In the genomic region with DNA sequence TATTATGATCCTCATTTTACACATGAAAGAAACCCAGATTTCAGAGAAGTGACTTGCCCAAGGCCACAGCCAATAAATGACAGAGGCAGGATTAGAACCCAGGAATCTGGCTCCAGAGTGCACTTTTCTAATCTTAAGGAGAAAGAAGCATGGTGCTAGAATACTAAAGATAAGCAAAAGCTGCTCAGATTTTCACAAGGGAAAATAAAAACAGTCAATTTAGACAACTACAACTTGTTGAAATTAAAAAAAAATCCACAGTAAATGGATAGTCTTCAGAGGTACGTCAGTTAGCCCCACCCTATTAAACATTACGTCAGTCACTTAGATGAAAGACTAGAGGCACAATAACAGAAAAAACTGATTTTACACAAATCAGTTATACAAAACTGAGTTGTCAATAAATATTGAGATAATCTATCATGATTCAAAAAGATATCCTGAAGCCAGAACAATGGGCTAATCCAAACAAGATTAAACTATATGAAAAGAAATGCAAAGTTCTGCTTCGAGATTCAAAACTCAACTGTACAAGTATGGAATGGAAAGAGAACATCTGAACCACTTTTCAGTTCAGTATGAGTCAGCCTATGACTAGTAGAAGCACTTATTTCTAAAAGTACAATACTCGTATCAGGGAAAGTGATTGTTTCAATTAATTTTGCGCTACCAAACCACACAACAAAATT, we compare ENCODE assay signal across 9 cellular contexts. TPM values are rescaled to one million over a fixed set of nuclear protein-coding genes. Genes with fewer than 3 reads are reported as not detected.
DNase-seq lines count a peak whose midpoint lies in the region; ATAC-seq and TF ChIP-seq lines count a peak whose summit lies in the region.
"Had no signal": no experiment of that assay in that cellular context is flagged by ENCODE, and none has a peak within 500 bp of the region (broad histone marks: within the 10 kb centered on the region; RNA-seq: fewer than 3 reads in every experiment).

No MANE protein-coding gene starts in this region.

- H3K4me1 ChIP-seq in right cardiac atrium (ENCODE audit: control insufficient read depth, insufficient read depth, low read length), result peaks cover 5% of the 10 kb centered on the region

- peak overlapping the region; percentile 86 for H3K27ac ChIP-seq in right cardiac atrium (ENCODE audit: low read length)

- DNase-seq in activated CD4-positive, CD25-positive, alpha-beta regulatory T cell (lab: John Stamatoyannopoulos, UW), result no peak
- DNase-seq in activated CD8-positive, alpha-beta T cell treated with anti-CD3 and anti-CD28 coated beads for 36 hours, result no peak
- DNase-seq in right cardiac atrium (no peak), type B pancreatic cell (ENCODE audit: extremely low spot score, unreplicated experiment) (no peak), left colon (no peak)
- DNase-seq in activated CD8-positive, alpha-beta memory T cell treated with anti-CD3 and anti-CD28 coated beads, Interleukin-2, amount 50 U/mL, for 48 hours, result no peak

- no peak for TF ChIP-seq CTCF in activated CD8-positive, alpha-beta T cell treated with anti-CD3 and anti-CD28 coated beads for 36 hours (IDR thresholded peaks at IDR 0.05)
- TF ChIP-seq CTCF in type B pancreatic cell (conservative IDR thresholded peaks at IDR 0.05), result no peak

- peak overlapping the region; percentile 63 for H3K4me3 Mint-ChIP-seq in activated CD8-positive, alpha-beta T cell treated with anti-CD3 and anti-CD28 coated beads for 36 hours
- H3K4me3 Mint-ChIP-seq in type B pancreatic cell, result peak overlapping the region; percentile 6

- H3K4me1 Mint-ChIP-seq in activated CD8-positive, alpha-beta T cell treated with anti-CD3 and anti-CD28 coated beads for 36 hours (ENCODE audit: low read depth), result peaks cover 81% of the 10 kb centered on the region
- H3K4me1 Mint-ChIP-seq in type B pancreatic cell (ENCODE audit: unreplicated experiment), result peaks cover 61% of the 10 kb centered on the region

- H3K36me3 Mint-ChIP-seq in activated CD8-positive, alpha-beta T cell treated with anti-CD3 and anti-CD28 coated beads for 36 hours (ENCODE audit: low read depth), result peaks cover 16% of the 10 kb centered on the region
- H3K36me3 Mint-ChIP-seq in type B pancreatic cell, result peaks cover 3% of the 10 kb centered on the region

- H3K27me3 ChIP-seq in right cardiac atrium (ENCODE audit: control insufficient read depth, insufficient read depth), result no peaks in the 10 kb centered on the region

- H3K9me3 Mint-ChIP-seq in activated CD8-positive, alpha-beta T cell treated with anti-CD3 and anti-CD28 coated beads for 36 hours, result no peaks in the 10 kb centered on the region
- no peaks in the 10 kb centered on the region for H3K9me3 Mint-ChIP-seq in type B pancreatic cell

- WGBS in right cardiac atrium, result 29% methylated on average over 5 of the region's 5 CpGs

- peak overlapping the region; percentile 10 for H3K4me3 ChIP-seq in right cardiac atrium (ENCODE audit: low read length)

- CTCF ChIA-PET in activated CD8-positive, alpha-beta T cell treated with anti-CD3 and anti-CD28 coated beads for 36 hours (lab: Charles Lee), result interaction anchor here (1.0 to 3.6 kb wide), 4 partner anchors 8 to 13 kb away, joined by 3 to 15 read pairs (median 4); partner anchors contain the start of gene TMEM245

- peak; percentile 78 to 85 for ATAC-seq in activated CD4-positive, CD25-positive, alpha-beta regulatory T cell treated with anti-CD3 and anti-CD28 coated beads, Interleukin-2, amount 50 U/mL, for 24 hours
- ATAC-seq in HG03066 (IDR thresholded peaks at IDR 0.05; ENCODE audit: low read depth, unreplicated experiment) (peak; percentile 84), right cardiac atrium (peak in 1 of 2 donors; percentile 64), left colon (no peak)
- peak; percentile 66 for ATAC-seq in activated CD8-positive, alpha-beta T cell treated with anti-CD3 and anti-CD28 coated beads for 36 hours

- intact Hi-C loops in activated CD8-positive, alpha-beta T cell treated with anti-CD3 and anti-CD28 coated beads for 36 hours (cut with micrococcal nuclease), result loop anchor here (5.0 to 10.0 kb wide), 2 partner anchors 98 to 304 kb away; partner anchors contain the start of gene CTNNAL1
- intact Hi-C loops in right cardiac atrium (cut with DNase I) (no loop called here), left colon (cut with DNase I, micrococcal nuclease) (no loop called here)

- POLR2A ChIA-PET in activated CD8-positive, alpha-beta T cell treated with anti-CD3 and anti-CD28 coated beads for 36 hours (lab: Charles Lee), result interaction anchor here (1.2 to 1.8 kb wide), 3 partner anchors 9 to 11 kb away, joined by 5 to 12 read pairs (median 9); partner anchors contain the start of gene TMEM245

- peak overlapping the region; percentile 88 for H3K27ac Mint-ChIP-seq in activated CD8-positive, alpha-beta T cell treated with anti-CD3 and anti-CD28 coated beads for 36 hours
- H3K27ac Mint-ChIP-seq in type B pancreatic cell, result peak overlapping the region; percentile 67

- H3K27me3 Mint-ChIP-seq in activated CD8-positive, alpha-beta T cell treated with anti-CD3 and anti-CD28 coated beads for 36 hours, result no peaks in the 10 kb centered on the region
- H3K27me3 Mint-ChIP-seq in type B pancreatic cell, result no peaks in the 10 kb centered on the region

- no peaks in the 10 kb centered on the region for H3K9me3 ChIP-seq in right cardiac atrium (ENCODE audit: control insufficient read depth, low read length)

RNA-seq across cellular contexts. Expression of gene TMEM245, which starts 9.3 kb away (rescaled TPM):
- total RNA-seq in activated CD8-positive, alpha-beta T cell treated with anti-CD3 and anti-CD28 coated beads for 36 hours, result 10 to 100 TPM; 23.3 to 26.7 TPM
- total RNA-seq in right cardiac atrium (100 to 1,000 TPM in 2 of 4 donors, 10 to 100 TPM in 2; 81.4 to 136 (median 99.6) TPM), type B pancreatic cell (ENCODE audit: low replicate concordance) (44.4 and 49.2 TPM in 2 replicates), left colon (10 to 100 TPM; 33.7 to 37.0 TPM)
- polyA plus RNA-seq in right cardiac atrium, result 25.6 TPM

RNA-seq across cellular contexts. Expression of gene FRRS1L, which starts 56.6 kb away (rescaled TPM):
- not detected for total RNA-seq in activated CD8-positive, alpha-beta T cell treated with anti-CD3 and anti-CD28 coated beads for 36 hours
- 1 to 10 TPM; 3.9 to 5.9 (median 4.4) TPM for total RNA-seq in right cardiac atrium
- polyA plus RNA-seq in right cardiac atrium, result 0.91 TPM
- total RNA-seq in type B pancreatic cell (ENCODE audit: low replicate concordance), result 5.9 and 7.2 TPM in 2 replicates
- under 1 TPM; 0.52 to 0.81 TPM for total RNA-seq in left colon
- total RNA-seq: activated CD8-positive, alpha-beta memory T cell treated with anti-CD3 and anti-CD28 coated beads for 36 hours had no signal
